1 cellular context compared by ENCODE assay signal in the genomic region with DNA sequence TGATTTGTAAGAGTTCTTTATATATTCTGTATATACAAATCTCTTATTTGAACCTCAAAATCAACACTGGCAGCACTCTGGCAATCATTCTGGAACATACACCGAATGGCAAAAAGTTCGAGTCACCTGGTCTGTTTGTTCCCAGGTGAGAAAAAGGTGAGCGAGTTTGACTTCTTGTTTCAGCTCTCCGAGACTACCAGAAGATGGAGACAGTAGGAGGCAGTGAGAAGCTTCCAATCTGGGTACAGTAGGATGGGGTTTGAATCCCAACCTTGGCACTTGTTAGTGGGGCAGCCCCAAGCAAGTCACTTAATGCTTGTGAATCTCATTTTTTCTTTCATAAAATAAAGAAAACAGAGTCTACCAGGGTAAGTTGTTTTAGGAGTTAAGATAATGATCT.
TF ChIP-seq lines count a peak whose summit lies in the region.

No MANE protein-coding gene starts in this region.

TF ChIP-seq in WTC11, 78 proteins besides CTCF, POLR2A, EP300 and RAD21 (continued from another document):
- TF ChIP-seq ETV6 (CRISPR knock-in tag; IDR thresholded peaks at IDR 0.05) (no peak), FOXP1 (CRISPR knock-in tag; IDR thresholded peaks at IDR 0.05; ENCODE audit: borderline replicate concordance) (no peak)
- TF ChIP-seq, protein P1, sequence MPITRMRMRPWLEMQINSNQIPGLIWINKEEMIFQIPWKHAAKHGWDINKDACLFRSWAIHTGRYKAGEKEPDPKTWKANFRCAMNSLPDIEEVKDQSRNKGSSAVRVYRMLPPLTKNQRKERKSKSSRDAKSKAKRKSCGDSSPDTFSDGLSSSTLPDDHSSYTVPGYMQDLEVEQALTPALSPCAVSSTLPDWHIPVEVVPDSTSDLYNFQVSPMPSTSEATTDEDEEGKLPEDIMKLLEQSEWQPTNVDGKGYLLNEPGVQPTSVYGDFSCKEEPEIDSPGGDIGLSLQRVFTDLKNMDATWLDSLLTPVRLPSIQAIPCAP (CRISPR knock-in tag; IDR thresholded peaks at IDR 0.05): no peak
- TF ChIP-seq, protein P2, sequence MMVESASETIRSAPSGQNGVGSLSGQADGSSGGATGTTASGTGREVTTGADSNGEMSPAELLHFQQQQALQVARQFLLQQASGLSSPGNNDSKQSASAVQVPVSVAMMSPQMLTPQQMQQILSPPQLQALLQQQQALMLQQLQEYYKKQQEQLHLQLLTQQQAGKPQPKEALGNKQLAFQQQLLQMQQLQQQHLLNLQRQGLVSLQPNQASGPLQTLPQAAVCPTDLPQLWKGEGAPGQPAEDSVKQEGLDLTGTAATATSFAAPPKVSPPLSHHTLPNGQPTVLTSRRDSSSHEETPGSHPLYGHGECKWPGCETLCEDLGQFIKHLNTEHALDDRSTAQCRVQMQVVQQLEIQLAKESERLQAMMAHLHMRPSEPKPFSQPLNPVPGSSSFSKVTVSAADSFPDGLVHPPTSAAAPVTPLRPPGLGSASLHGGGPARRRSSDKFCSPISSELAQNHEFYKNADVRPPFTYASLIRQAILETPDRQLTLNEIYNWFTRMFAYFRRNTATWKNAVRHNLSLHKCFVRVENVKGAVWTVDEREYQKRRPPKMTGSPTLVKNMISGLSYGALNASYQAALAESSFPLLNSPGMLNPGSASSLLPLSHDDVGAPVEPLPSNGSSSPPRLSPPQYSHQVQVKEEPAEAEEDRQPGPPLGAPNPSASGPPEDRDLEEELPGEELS (CRISPR knock-in tag; IDR thresholded peaks at IDR 0.05): no peak
